Comparison of ENCODE assay signal across 8 cellular contexts in genomic region chr15:73972984-73973682, GRCh38. TPM values are rescaled to one million over a fixed set of nuclear protein-coding genes. Genes with fewer than 3 reads are reported as not detected.
A peak's percentile ranks its signal among the peaks of the same experiment; 100 is the strongest.
DNase-seq lines count a peak whose midpoint lies in the region; ATAC-seq and TF ChIP-seq lines count a peak whose summit lies in the region.

No MANE protein-coding gene starts in this region.

- no peak overlapping the region for H3K27ac ChIP-seq in Panc1 (ENCODE audit: low read length)
- no peak overlapping the region for H3K27ac ChIP-seq in fibroblast of lung (ENCODE audit: insufficient read depth, low read length)

- intact Hi-C loops in Panc1 (cut with micrococcal nuclease; ENCODE audit: unreplicated experiment), result loop anchor here (1.0 to 10.0 kb wide), 2 partner anchors 64 to 342 kb away; no protein-coding TSS in a partner anchor

- H3K27ac Mint-ChIP-seq in nephron progenitor cell, result no peak overlapping the region

- BruUV-seq in Panc1 (replicated peaks; lab: Mats Ljungman, UMichigan), result no TSS peak

- H3K4me1 ChIP-seq in Panc1 (ENCODE audit: control insufficient read depth, insufficient read depth, low read length) (0 out of 2 replicates have a peak, but pooled peaks cover 5% of the 10 kb centered on the region), fibroblast of lung (ENCODE audit: control insufficient read depth, extremely low read depth, insufficient read depth, low read length) (peaks cover 8% of the 10 kb centered on the region)

- H3K9me3 ChIP-seq in Panc1 (ENCODE audit: control insufficient read depth, insufficient read depth, low read depth, low read length) (no peaks in the 10 kb centered on the region), fibroblast of lung (ENCODE audit: control insufficient read depth, insufficient read depth, low read depth, low read length) (no peaks in the 10 kb centered on the region)

- H3K9ac ChIP-seq in fibroblast of lung (ENCODE audit: insufficient read depth, low read length), result no peak overlapping the region

- DNase-seq in DMS53 treated with DMSO at 0.1 percent for 48 hours (lab: John Stamatoyannopoulos, UW; ENCODE audit: unreplicated experiment), result peak; percentile 78
- DNase-seq in KG1 (lab: John Stamatoyannopoulos, UW), result peak; percentile 79
- peak; percentile 72 for DNase-seq in Panc1 (ENCODE audit: low read depth, low spot score)
- DNase-seq in activated T-cell treated with anti-CD3 and anti-CD28 coated beads, Interleukin-2, amount 50 U/mL, for 48 hours, result peak; percentile 88 to 90
- peak; percentile 59 to 81 for DNase-seq in fibroblast of lung (ENCODE audit: low read depth in 2 of 2)
- peak; percentile 89 for DNase-seq in nephron progenitor cell
- peak; percentile 71 for DNase-seq in stimulated activated naive CD4-positive, alpha-beta T cell treated with Interleukin-2 at 50 U/mL for 16 hours (lab: John Stamatoyannopoulos, UW)

- POLR2A ChIA-PET in Panc1 (lab: Charles Lee), result interaction anchor here (0.6 to 0.7 kb wide), 5 partner anchors 20 to 505 kb away, joined by 3 to 9 read pairs (median 7); no protein-coding TSS in a partner anchor

- peak overlapping the region; percentile 25 to 45 for H3K4me3 ChIP-seq in Panc1 (ENCODE audit: low read depth in 2 of 2, low read length in 2 of 2)
- H3K4me3 ChIP-seq in fibroblast of lung (replicated peaks in 1 of 4; ENCODE audit: control extremely low read depth in 1 of 4, insufficient read depth in 1 of 4, low read depth in 3 of 4, low read length in 4 of 4), result no peak overlapping the region

- CTCF ChIA-PET in Panc1 (lab: Charles Lee), result interaction anchor here (0.5 to 2.9 kb wide), 27 partner anchors 10 to 403 kb away, joined by 3 to 51 read pairs (median 5); partner anchors contain the start of gene PML

- peaks cover 27% of the 10 kb centered on the region for H3K4me1 Mint-ChIP-seq in nephron progenitor cell

- ATAC-seq in Panc1, result peak; percentile 98
- ATAC-seq in HG03025 (IDR thresholded peaks at IDR 0.05; ENCODE audit: low FRiP score, unreplicated experiment), result no peak

- H3K79me2 ChIP-seq in fibroblast of lung (ENCODE audit: control insufficient read depth, insufficient read depth, low read length), result no peaks in the 10 kb centered on the region

- H3K36me3 Mint-ChIP-seq in nephron progenitor cell (ENCODE audit: low read depth), result no peaks in the 10 kb centered on the region

- H3K4me2 ChIP-seq in fibroblast of lung (ENCODE audit: extremely low read depth, insufficient read depth, low read length), result peak overlapping the region; percentile 77

- in situ Hi-C loops in Panc1 (cut with HindIII; ENCODE audit: low pct_unique_long_range_greater_than_20kb, low sequenced_read_pairs), result no loop called here

- peak overlapping the region; percentile 70 for H2AFZ ChIP-seq in fibroblast of lung (ENCODE audit: low read length)

- H3K9me3 Mint-ChIP-seq in nephron progenitor cell, result no peaks in the 10 kb centered on the region

- no peaks in the 10 kb centered on the region for H3K36me3 ChIP-seq in Panc1 (ENCODE audit: control insufficient read depth, insufficient read depth, low read length)
- H3K36me3 ChIP-seq in fibroblast of lung (ENCODE audit: control insufficient read depth, insufficient read depth, low read length), result no peaks in the 10 kb centered on the region

- H3K27me3 ChIP-seq in Panc1 (ENCODE audit: control insufficient read depth, insufficient read depth, low read length) (no peaks in the 10 kb centered on the region), fibroblast of lung (ENCODE audit: control insufficient read depth, insufficient read depth, low read length) (no peaks in the 10 kb centered on the region)

- H4K20me1 ChIP-seq in fibroblast of lung (ENCODE audit: control insufficient read depth, extremely low read depth, insufficient read depth, low read length), result no peaks in the 10 kb centered on the region

- peak overlapping the region; percentile 61 for H3K4me3 Mint-ChIP-seq in nephron progenitor cell

- TF ChIP-seq CTCF in Panc1 (IDR thresholded peaks at IDR 0.05) (peak; percentile 93), fibroblast of lung (conservative IDR thresholded peaks at IDR 0.05 in 1 of 2, IDR thresholded peaks at IDR 0.05 in 1 of 2; ENCODE audit: low read depth in 1 of 2, low read length in 2 of 2) (peak; percentile 87 to 88), nephron progenitor cell (IDR thresholded peaks at IDR 0.05) (peak; percentile 77)

- H3K27me3 Mint-ChIP-seq in nephron progenitor cell (ENCODE audit: low read depth, poor library complexity), result peaks cover 19% of the 10 kb centered on the region

RNA-seq across cellular contexts. Expression of gene STOML1, which starts 19.0 kb away (rescaled TPM):
- total RNA-seq in Panc1 (2021; ENCODE audit: unreplicated experiment) (6.9 TPM), fibroblast of lung (9.2 and 24.8 TPM in 2 replicates)
- 8.7 TPM for polyA plus RNA-seq in Panc1 (2012; ENCODE audit: insufficient read length)
- polyA plus RNA-seq in fibroblast of lung, result 8.7 and 9.8 TPM in 2 replicates
- polyA plus RNA-seq in fibroblast of lung (2012), result 17.9 and 21.1 TPM in 2 replicates
- 23.9 and 42.9 TPM in 2 replicates for polyA minus RNA-seq in fibroblast of lung (ENCODE audit: low replicate concordance)

RNA-seq across cellular contexts. Expression of gene PML, which starts 21.4 kb away (rescaled TPM):
- 52.2 TPM for total RNA-seq in Panc1 (2021; ENCODE audit: unreplicated experiment)
- polyA plus RNA-seq in Panc1 (2012; ENCODE audit: insufficient read length), result 52.7 TPM
- total RNA-seq in fibroblast of lung, result 16.4 and 34.0 TPM in 2 replicates
- polyA plus RNA-seq in fibroblast of lung, result 11.1 and 15.5 TPM in 2 replicates
- 54.7 and 63.1 TPM in 2 replicates for polyA plus RNA-seq in fibroblast of lung (2012)
- polyA minus RNA-seq in fibroblast of lung (ENCODE audit: low replicate concordance), result 101 and 102 TPM in 2 replicates

RNA-seq across cellular contexts. Expression of gene LOXL1, which starts 46.9 kb away (rescaled TPM):
- 18.6 TPM for total RNA-seq in Panc1 (2021; ENCODE audit: unreplicated experiment)
- polyA plus RNA-seq in Panc1 (2012; ENCODE audit: insufficient read length), result 30.5 TPM
- 65.6 and 91.4 TPM in 2 replicates for total RNA-seq in fibroblast of lung
- 163 and 188 TPM in 2 replicates for polyA plus RNA-seq in fibroblast of lung
- polyA plus RNA-seq in fibroblast of lung (2012), result 252 and 290 TPM in 2 replicates
- polyA minus RNA-seq in fibroblast of lung (ENCODE audit: low replicate concordance), result 596 and 875 TPM in 2 replicates

Comparison
In these comparisons a context has a peak if more than half of its experiments do, and no peak if none do; other contexts are left out.
1. H3K4me3 ChIP-seq: peak in Panc1 (2 of 2); none in fibroblast of lung (0 of 4).
2. Peak in every context shown above with its lines, with median percentiles within 50 percentile points of each other: DNase-seq and CTCF ChIP-seq.